In the genomic region with DNA sequence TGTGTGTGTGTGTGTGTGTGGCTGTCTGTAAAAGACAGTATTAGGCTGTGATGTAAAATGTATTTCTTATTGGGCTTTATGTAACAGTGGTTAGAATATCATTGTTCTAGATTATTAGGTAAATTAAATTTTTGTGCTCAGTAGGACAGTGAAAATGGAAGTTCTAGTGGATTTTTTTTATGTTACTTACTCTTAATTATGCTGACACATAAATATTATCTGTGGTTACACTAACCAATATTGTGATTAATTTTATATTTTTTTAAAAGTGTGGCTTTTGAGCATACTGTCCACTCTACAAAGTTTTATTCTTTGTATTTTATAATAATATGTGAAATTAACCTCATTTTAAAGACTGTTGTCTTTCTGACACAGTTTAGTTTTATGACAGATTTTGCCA, we compare ENCODE assay signal across 7 cellular contexts.
"Had no signal": no experiment of that assay in that cellular context is flagged by ENCODE, and none has a peak within 500 bp of the region (broad histone marks: within the 10 kb centered on the region; RNA-seq: fewer than 3 reads in every experiment).

No MANE protein-coding gene starts in this region.

- DNase-seq: H9, HCEC 1CT, KG1 had no signal

- H3K4me3 ChIP-seq: GM23338 had no signal

- FAIRE-seq: H1, H54 had no signal

- H2AFZ ChIP-seq: GM23338 had no signal

- ATAC-seq: GM23338 had no signal

- H3K27ac ChIP-seq: HL-60 had no signal

- H3K4me2 ChIP-seq: GM23338 had no signal
